ENCODE assay signal across 27 cellular contexts in the genomic region with DNA sequence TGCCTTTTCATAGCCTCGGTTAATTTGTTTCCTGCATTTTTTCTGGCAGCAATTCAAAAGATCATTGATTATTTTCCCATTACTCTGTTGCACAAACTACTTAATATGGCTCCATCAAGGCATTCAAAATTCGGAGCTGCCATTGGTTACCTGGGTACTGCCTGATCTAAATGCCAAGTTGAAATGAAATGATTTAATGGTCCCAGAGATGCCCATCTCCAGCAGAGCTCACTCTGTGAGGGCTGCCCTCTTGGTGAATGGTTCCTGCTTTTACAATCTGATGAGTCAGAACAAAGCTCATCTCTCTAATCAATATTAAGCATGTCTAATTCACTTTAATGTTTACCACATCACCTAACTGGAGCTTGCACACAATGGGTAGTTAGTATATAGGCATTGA.
"Had no signal": no experiment of that assay in that cellular context is flagged by ENCODE, and none has a peak within 500 bp of the region (broad histone marks: within the 10 kb centered on the region; RNA-seq: fewer than 3 reads in every experiment).

No MANE protein-coding gene starts in this region.

- H3K4me2 ChIP-seq: KMS-11 had no signal

- ATAC-seq: activated CD8-positive, alpha-beta memory T cell treated with anti-CD3 and anti-CD28 coated beads, Interleukin-2, amount 10 ng/mL, durations not matched to agents 7 days and 5 days; activated naive CD4-positive, alpha-beta T cell treated with anti-CD3 and anti-CD28 coated beads, Interleukin-2, amount 50 U/mL, for 72 hours; activated naive CD8-positive, alpha-beta T cell treated with anti-CD3 and anti-CD28 coated beads, Interleukin-2, amount 50 U/mL, for 24 hours; activated T-cell treated with anti-CD3 and anti-CD28 coated beads, Interleukin-2, amount 50 U/mL, for 4 hours; body of pancreas; PC-3; T-helper 17 cell had no signal

- H3K4me1 ChIP-seq: ascending aorta, body of pancreas, SJSA1 had no signal

- H3K27ac ChIP-seq: ascending aorta, body of pancreas, coronary artery, KMS-11, SJSA1 had no signal

- H3K27me3 ChIP-seq: ascending aorta, body of pancreas, SJSA1 had no signal

- DNase-seq: activated B cell treated with CpG ODN at 0.5 μM for 24 hours; activated CD4-positive, alpha-beta T cell treated with anti-CD3 and anti-CD28 coated beads for 1 hour; activated CD4-positive, alpha-beta T cell treated with anti-CD3 and anti-CD28 coated beads, Interleukin-2, amount 10 ng/mL, durations not matched to agents 24 days and 14 days; activated CD4-positive, alpha-beta T cell treated with anti-CD3 and anti-CD28 coated beads, Interleukin-2, amount 50 U/mL, for 48 hours; activated CD8-positive, alpha-beta memory T cell treated with anti-CD3 and anti-CD28 coated beads, Interleukin-2, amount 10 ng/mL, durations not matched to agents 7 days and 5 days; activated effector memory CD4-positive, alpha-beta T cell treated with anti-CD3 and anti-CD28 coated beads, Interleukin-2, amount 50 U/mL, for 16 hours; activated naive CD4-positive, alpha-beta T cell treated with Interleukin-2 at 50 U/mL for 16 hours; activated naive CD8-positive, alpha-beta T cell treated with anti-CD3 and anti-CD28 coated beads, Interleukin-2, amount 50 U/mL, for 24 hours; activated T-cell treated with anti-CD3 and anti-CD28 coated beads, Interleukin-2, amount 50 U/mL, for 4 hours; amniotic stem cell; body of pancreas; central memory CD4-positive, alpha-beta T cell; MV-4-11; NCI-H1417 treated with DMSO at 0.1 percent for 48 hours; NCI-H1694; NCI-H2029; NCI-H446 treated with DMSO at 0.1 percent for 48 hours; NCI-H524 treated with DMSO at 0.1 percent for 48 hours; PC-3; T-helper 17 cell; T-helper 9 cell had no signal

- FAIRE-seq: bronchial epithelial cell had no signal

- H3K36me3 ChIP-seq: ascending aorta, SJSA1 had no signal

- H3K9me3 ChIP-seq: ascending aorta, body of pancreas, SJSA1 had no signal

- H3K4me3 ChIP-seq: ascending aorta, body of pancreas, coronary artery, SJSA1 had no signal
